ENCODE assay signal across 10 cellular contexts in the genomic region with DNA sequence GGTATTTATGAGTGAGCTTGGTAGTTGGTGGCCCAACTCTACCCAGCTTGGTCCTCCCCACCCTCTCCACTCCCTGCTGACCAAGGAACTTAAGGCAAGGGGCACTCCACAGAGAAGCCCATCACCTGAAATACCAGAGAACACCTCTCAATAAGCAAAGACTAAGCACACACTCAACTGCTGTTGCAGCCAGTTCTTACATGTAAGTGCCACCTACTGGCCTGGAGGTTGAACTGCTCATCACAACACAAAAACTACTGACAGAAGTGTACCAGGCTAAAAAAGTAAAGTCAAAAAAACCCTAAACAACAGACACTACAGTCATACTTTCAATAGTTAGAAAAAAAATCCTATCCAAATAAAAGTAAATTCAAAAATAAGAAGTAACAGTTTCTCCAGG.
DNase-seq lines count a peak whose midpoint lies in the region; ATAC-seq and TF ChIP-seq lines count a peak whose summit lies in the region.
"Had no signal": no experiment of that assay in that cellular context is flagged by ENCODE, and none has a peak within 500 bp of the region (broad histone marks: within the 10 kb centered on the region; RNA-seq: fewer than 3 reads in every experiment).

No MANE protein-coding gene starts in this region.

- DNase-seq in SK-N-SH (no peak), kidney tubule cell (ENCODE audit: low spot score) (peak; percentile 46), nucleus accumbens (lab: John Stamatoyannopoulos, UW) (no peak), HT-29 (ENCODE audit: low spot score) (no peak)
- no peak for DNase-seq in stimulated activated naive B cell treated with anti-CD40 and anti-IgM and Interleukin-4, amounts not matched to agents 10 μg/mL and 1 μg/mL and 100 μg/mL, for 72 hours
- DNase-seq: activated naive CD8-positive, alpha-beta T cell treated with anti-CD3 and anti-CD28 coated beads, Interleukin-2, amount 10 ng/mL, durations not matched to agents 7 days and 5 days had no signal

- POLR2A ChIA-PET in SK-N-SH (lab: Yijun Ruan, JAX) = no interaction called here

- H3K9me3 ChIP-seq in SK-N-SH = no peaks in the 10 kb centered on the region

- no peak overlapping the region for H3K4me2 ChIP-seq in SK-N-SH

- H3K27ac Mint-ChIP-seq in stimulated activated naive B cell treated with anti-CD40 and anti-IgM and Interleukin-4, amounts not matched to agents 10 μg/mL and 1 μg/mL and 100 μg/mL, for 72 hours = no peak overlapping the region
- H3K27ac Mint-ChIP-seq: activated naive CD8-positive, alpha-beta T cell treated with anti-CD3 and anti-CD28 coated beads, Interleukin-2, amount 10 ng/mL, durations not matched to agents 7 days and 5 days had no signal

- no peaks in the 10 kb centered on the region for H4K20me1 ChIP-seq in SK-N-SH (ENCODE audit: insufficient read depth)

- H3K9me2 ChIP-seq in SK-N-SH = no peaks in the 10 kb centered on the region

- H3F3A ChIP-seq in SK-N-SH (replicated peaks; ENCODE audit: insufficient read depth) = no peaks in the 10 kb centered on the region

- CTCF ChIA-PET in SK-N-SH (lab: Yijun Ruan, JAX) = interaction anchor here (0.7 to 1.9 kb wide), 3 partner anchors 9 to 275 kb away, joined by 3 to 7 read pairs (median 3); no protein-coding TSS in a partner anchor

- H3K4me3 Mint-ChIP-seq in stimulated activated naive B cell treated with anti-CD40 and anti-IgM and Interleukin-4, amounts not matched to agents 10 μg/mL and 1 μg/mL and 100 μg/mL, for 72 hours = no peak overlapping the region
- H3K4me3 Mint-ChIP-seq: activated naive CD8-positive, alpha-beta T cell treated with anti-CD3 and anti-CD28 coated beads, Interleukin-2, amount 10 ng/mL, durations not matched to agents 7 days and 5 days had no signal

- TF ChIP-seq RAD21 in SK-N-SH (IDR thresholded peaks at IDR 0.05; ENCODE audit: low read length) = peak; percentile 25; the same call in 1 of the 2 replicates

- no peaks in the 10 kb centered on the region for H3K27me3 ChIP-seq in SK-N-SH (ENCODE audit: insufficient read depth)

- H3K36me3 Mint-ChIP-seq in stimulated activated naive B cell treated with anti-CD40 and anti-IgM and Interleukin-4, amounts not matched to agents 10 μg/mL and 1 μg/mL and 100 μg/mL, for 72 hours = no peaks in the 10 kb centered on the region
- H3K36me3 Mint-ChIP-seq: activated naive CD8-positive, alpha-beta T cell treated with anti-CD3 and anti-CD28 coated beads, Interleukin-2, amount 10 ng/mL, durations not matched to agents 7 days and 5 days had no signal

- no peaks in the 10 kb centered on the region for H3K4me1 Mint-ChIP-seq in stimulated activated naive B cell treated with anti-CD40 and anti-IgM and Interleukin-4, amounts not matched to agents 10 μg/mL and 1 μg/mL and 100 μg/mL, for 72 hours
- H3K4me1 Mint-ChIP-seq: activated naive CD8-positive, alpha-beta T cell treated with anti-CD3 and anti-CD28 coated beads, Interleukin-2, amount 10 ng/mL, durations not matched to agents 7 days and 5 days had no signal

- no peaks in the 10 kb centered on the region for H3K27me3 Mint-ChIP-seq in stimulated activated naive B cell treated with anti-CD40 and anti-IgM and Interleukin-4, amounts not matched to agents 10 μg/mL and 1 μg/mL and 100 μg/mL, for 72 hours
- H3K27me3 Mint-ChIP-seq: activated naive CD8-positive, alpha-beta T cell treated with anti-CD3 and anti-CD28 coated beads, Interleukin-2, amount 10 ng/mL, durations not matched to agents 7 days and 5 days had no signal

- no peaks in the 10 kb centered on the region for H3K36me3 ChIP-seq in SK-N-SH (replicated peaks in 1 of 2; ENCODE audit: control insufficient read depth in 1 of 2, insufficient read depth in 2 of 2, low read length in 1 of 2)

- no peak for TF ChIP-seq EP300 in SK-N-SH (IDR thresholded peaks at IDR 0.05; ENCODE audit: borderline replicate concordance in 1 of 2, low read depth in 1 of 2, low read length in 1 of 2)

- H3K4me3 ChIP-seq in GM12875 (ENCODE audit: low read depth, low read length) = no peak overlapping the region
- H3K4me3 ChIP-seq in SK-N-SH (ENCODE audit: low read depth in 2 of 2, low read length in 1 of 2) = no peak overlapping the region; a peak in 1 of 4 replicates
- H3K4me3 ChIP-seq: lung had no signal

- TF ChIP-seq CTCF in GM12875 (IDR thresholded peaks at IDR 0.05; ENCODE audit: borderline replicate concordance, insufficient read depth, low read depth, low read length) (peak; percentile 47; the same call in 1 of the 2 replicates), SK-N-SH (IDR thresholded peaks at IDR 0.05) (peak; percentile 59)

- H3K27ac ChIP-seq in SK-N-SH (ENCODE audit: low read depth in 2 of 2, low read length in 1 of 2) = no peak overlapping the region

- ATAC-seq in HG02885 (IDR thresholded peaks at IDR 0.05; ENCODE audit: poor library complexity, unreplicated experiment) = peak; percentile 62
- no peak for ATAC-seq in HG02840 (IDR thresholded peaks at IDR 0.05; ENCODE audit: low FRiP score, unreplicated experiment)
- ATAC-seq in stimulated activated naive B cell treated with anti-CD40 and anti-IgM and Interleukin-4, amounts not matched to agents 10 μg/mL and 1 μg/mL and 100 μg/mL, for 72 hours (replicated peaks) = no peak

- H3K79me2 ChIP-seq in SK-N-SH (ENCODE audit: insufficient read depth) = no peaks in the 10 kb centered on the region

- no peaks in the 10 kb centered on the region for H3K4me1 ChIP-seq in SK-N-SH (ENCODE audit: control insufficient read depth in 1 of 2, insufficient read depth in 2 of 2, low read depth in 1 of 2, low read length in 1 of 2)

- H3K9ac ChIP-seq in SK-N-SH = no peak overlapping the region

- no peak overlapping the region for H2AFZ ChIP-seq in SK-N-SH (ENCODE audit: low read depth)

- H3K9me3 Mint-ChIP-seq in stimulated activated naive B cell treated with anti-CD40 and anti-IgM and Interleukin-4, amounts not matched to agents 10 μg/mL and 1 μg/mL and 100 μg/mL, for 72 hours = peaks cover 1 to 4% of the 10 kb centered on the region in 2 donors
- H3K9me3 Mint-ChIP-seq: activated naive CD8-positive, alpha-beta T cell treated with anti-CD3 and anti-CD28 coated beads, Interleukin-2, amount 10 ng/mL, durations not matched to agents 7 days and 5 days had no signal

TF ChIP-seq in SK-N-SH, 30 proteins besides CTCF, POLR2A, EP300 and RAD21:
- TF ChIP-seq RCOR1 (IDR thresholded peaks at IDR 0.05; ENCODE audit: low read length) = no peak
- TF ChIP-seq, protein P1, sequence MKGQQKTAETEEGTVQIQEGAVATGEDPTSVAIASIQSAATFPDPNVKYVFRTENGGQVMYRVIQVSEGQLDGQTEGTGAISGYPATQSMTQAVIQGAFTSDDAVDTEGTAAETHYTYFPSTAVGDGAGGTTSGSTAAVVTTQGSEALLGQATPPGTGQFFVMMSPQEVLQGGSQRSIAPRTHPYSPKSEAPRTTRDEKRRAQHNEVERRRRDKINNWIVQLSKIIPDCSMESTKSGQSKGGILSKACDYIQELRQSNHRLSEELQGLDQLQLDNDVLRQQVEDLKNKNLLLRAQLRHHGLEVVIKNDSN (IDR thresholded peaks at IDR 0.05; ENCODE audit: borderline replicate concordance, low read depth) = no peak
- no peak for TF ChIP-seq RFX5 (IDR thresholded peaks at IDR 0.05; ENCODE audit: low read length)
- no peak for TF ChIP-seq TCF12 (IDR thresholded peaks at IDR 0.05)
- no peak for TF ChIP-seq SMC3 (IDR thresholded peaks at IDR 0.05; ENCODE audit: low read depth, low read length)
- TF ChIP-seq TAF1 (IDR thresholded peaks at IDR 0.05; ENCODE audit: borderline replicate concordance, low read depth, low read length) = no peak
- no peak for TF ChIP-seq ELF1 (IDR thresholded peaks at IDR 0.05)
- no peak for TF ChIP-seq JUND (IDR thresholded peaks at IDR 0.05)
- TF ChIP-seq, protein P2, sequence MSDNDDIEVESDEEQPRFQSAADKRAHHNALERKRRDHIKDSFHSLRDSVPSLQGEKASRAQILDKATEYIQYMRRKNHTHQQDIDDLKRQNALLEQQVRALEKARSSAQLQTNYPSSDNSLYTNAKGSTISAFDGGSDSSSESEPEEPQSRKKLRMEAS (IDR thresholded peaks at IDR 0.05; ENCODE audit: low read depth) = no peak
- no peak for TF ChIP-seq TEAD4 (IDR thresholded peaks at IDR 0.05; ENCODE audit: borderline replicate concordance, insufficient read depth)
- no peak for TF ChIP-seq YY1 (IDR thresholded peaks at IDR 0.05; ENCODE audit: low read depth)
- TF ChIP-seq POLR2AphosphoS5 (IDR thresholded peaks at IDR 0.05; ENCODE audit: low read depth, low read length) = no peak
- TF ChIP-seq RXRA (IDR thresholded peaks at IDR 0.05; ENCODE audit: borderline replicate concordance, low read depth) = no peak
- TF ChIP-seq, protein P3, sequence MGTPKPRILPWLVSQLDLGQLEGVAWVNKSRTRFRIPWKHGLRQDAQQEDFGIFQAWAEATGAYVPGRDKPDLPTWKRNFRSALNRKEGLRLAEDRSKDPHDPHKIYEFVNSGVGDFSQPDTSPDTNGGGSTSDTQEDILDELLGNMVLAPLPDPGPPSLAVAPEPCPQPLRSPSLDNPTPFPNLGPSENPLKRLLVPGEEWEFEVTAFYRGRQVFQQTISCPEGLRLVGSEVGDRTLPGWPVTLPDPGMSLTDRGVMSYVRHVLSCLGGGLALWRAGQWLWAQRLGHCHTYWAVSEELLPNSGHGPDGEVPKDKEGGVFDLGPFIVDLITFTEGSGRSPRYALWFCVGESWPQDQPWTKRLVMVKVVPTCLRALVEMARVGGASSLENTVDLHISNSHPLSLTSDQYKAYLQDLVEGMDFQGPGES (IDR thresholded peaks at IDR 0.05; ENCODE audit: low read depth, low read length) = no peak
- TF ChIP-seq MXI1 (IDR thresholded peaks at IDR 0.05; ENCODE audit: low read depth, low read length) = no peak
- no peak for TF ChIP-seq FOXM1 (IDR thresholded peaks at IDR 0.05; ENCODE audit: low read depth)
